8 cellular contexts compared by ENCODE assay signal in the genomic region with DNA sequence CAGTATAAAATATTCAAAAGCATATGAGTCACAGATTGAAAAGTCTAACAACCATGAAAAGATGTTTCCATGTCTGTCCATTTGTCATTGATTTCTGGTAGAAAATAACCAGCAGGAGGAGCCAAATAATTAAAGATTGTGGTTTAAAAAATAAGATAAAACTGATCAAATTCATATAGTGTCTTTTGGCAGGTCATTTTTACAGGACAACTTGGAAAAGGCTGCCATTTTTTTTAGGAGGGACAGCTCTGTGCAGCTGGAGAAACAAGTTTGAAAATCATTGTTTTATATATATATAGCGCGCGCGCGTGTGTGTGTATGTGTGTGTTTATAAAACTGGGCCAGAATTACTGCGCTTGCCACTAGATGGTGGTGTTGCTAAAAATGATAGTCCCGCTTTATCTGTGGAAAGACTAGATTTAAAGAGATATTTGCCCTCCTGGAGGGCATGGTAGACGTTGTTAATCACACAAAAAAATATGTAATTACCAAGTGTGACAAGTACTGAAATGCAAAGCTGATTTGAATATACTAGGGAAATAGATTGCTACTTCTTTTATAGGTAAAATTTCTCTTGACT. TPM values are rescaled to one million over a fixed set of nuclear protein-coding genes. Genes with fewer than 3 reads are reported as not detected.
A peak's percentile ranks its signal among the peaks of the same experiment; 100 is the strongest.
DNase-seq lines count a peak whose midpoint lies in the region; ATAC-seq and TF ChIP-seq lines count a peak whose summit lies in the region.

No MANE protein-coding gene starts in this region.

- H3K9me3 ChIP-seq in GM23248 (ENCODE audit: low read depth) (no peaks in the 10 kb centered on the region), heart right ventricle (no peaks in the 10 kb centered on the region)

- H3K27me3 ChIP-seq in GM23248 (replicated peaks; ENCODE audit: insufficient read depth) (0 out of 2 replicates have a peak, but pooled peaks cover 8% of the 10 kb centered on the region), heart right ventricle (peaks cover 0 to 28% (median 7%) of the 10 kb centered on the region in 7 donors)

- H3K4me1 ChIP-seq in GM23248 (ENCODE audit: insufficient read depth) (peaks cover 14% of the 10 kb centered on the region; the same call in 1 of the 2 replicates), heart right ventricle (peaks cover 6 to 43% (median 17%) of the 10 kb centered on the region in 9 donors)

- no peaks in the 10 kb centered on the region for H4K20me1 ChIP-seq in GM23248 (ENCODE audit: insufficient read depth)

- H2AFZ ChIP-seq in GM23248 = peak overlapping the region; percentile 98

- H3F3A ChIP-seq in GM23248 (ENCODE audit: insufficient read depth) = peaks cover 6% of the 10 kb centered on the region; the same call in 1 of the 2 replicates

- peak; percentile 53 to 90 (median 80) for TF ChIP-seq CTCF in heart right ventricle (IDR thresholded peaks at IDR 0.05)

- H3K36me3 ChIP-seq in GM23248 (ENCODE audit: low read depth) (no peaks in the 10 kb centered on the region), heart right ventricle (no peaks in the 10 kb centered on the region)

- H3K4me3 ChIP-seq in GM23248 = peak overlapping the region; percentile 85
- peak overlapping the region in 7 of 10 donors; percentile 5 to 64 (median 61) for H3K4me3 ChIP-seq in heart right ventricle

- ATAC-seq in heart right ventricle (peak in 7 of 8 donors; percentile 18 to 49 (median 31)), HG03469 (IDR thresholded peaks at IDR 0.05; ENCODE audit: unreplicated experiment) (no peak)

- peak overlapping the region; percentile 91 for H3K9ac ChIP-seq in GM23248

- 0% methylated on average over 8 of the region's 8 CpGs for WGBS in GM23248 (ENCODE audit: low coverage in 1 of 2, low lambda C conversion rate in 2 of 2, missing lambda C conversion rate in 2 of 2), 2 experiments
- WGBS in heart right ventricle, 2 donors = 0% methylated on average over 8 of the region's 8 CpGs

- peaks cover 32% of the 10 kb centered on the region for H3K79me2 ChIP-seq in GM23248 (ENCODE audit: insufficient read depth)

- DNase-seq in CMK (ENCODE audit: low read depth) (peak; percentile 68), GM23248 (peak; percentile 91), NCI-H1105 (lab: John Stamatoyannopoulos, UW) (peak; percentile 68), SKM-1 treated with dmso at 0.1 percent for 144 hours (lab: John Stamatoyannopoulos, UW; ENCODE audit: unreplicated experiment) (peak; percentile 32), heart right ventricle (peak; percentile 50 to 84), putamen (ENCODE audit: low spot score) (peak; percentile 87)
- peak; percentile 48 for DNase-seq in activated naive CD8-positive, alpha-beta T cell treated with anti-CD3 and anti-CD28 coated beads, Interleukin-2, amount 50 U/mL, for 16 hours (ENCODE audit: low read depth, low spot score)

- peak overlapping the region; percentile 22 for H3K27ac ChIP-seq in GM23248
- peak overlapping the region in 7 of 10 donors; percentile 10 to 100 (median 95) for H3K27ac ChIP-seq in heart right ventricle

- intact Hi-C loops in heart right ventricle (cut with DNase I) = loop anchor here (1.0 to 10.0 kb wide), 13 partner anchors 57 to 339 kb away; a partner anchor contains a TSS

- no peaks in the 10 kb centered on the region for H3K9me2 ChIP-seq in GM23248 (ENCODE audit: insufficient read depth)

- H3K4me2 ChIP-seq in GM23248 (ENCODE audit: unreplicated experiment) = peak overlapping the region; percentile 94

- in situ Hi-C loops in GM23248 (cut with MboI) = no loop called here

RNA-seq across cellular contexts. Expression of a gene that starts 1.3 kb away (rescaled TPM):
- total RNA-seq in GM23248 (2014; rRNA removed; shearing (Covaris generic)) = 13.0 and 14.3 TPM in 2 replicates
- 9.6 and 10.5 TPM in 2 replicates for polyA plus RNA-seq in GM23248 (2016; fragmentation: Nextera tagmentation; extraction: Ambion mirVana)
- 10 to 100 TPM in 3 of 10 donors, 1 to 10 TPM in 7; 7.4 to 12.8 (median 8.2) TPM for total RNA-seq in heart right ventricle
- polyA plus RNA-seq in heart right ventricle = 1 to 10 TPM; 4.4 to 6.0 TPM

RNA-seq across cellular contexts. Expression of a gene that starts 14.4 kb away (rescaled TPM):
- not detected in 2 replicates for total RNA-seq in GM23248 (2014; rRNA removed; shearing (Covaris generic))
- polyA plus RNA-seq in GM23248 (2016; fragmentation: Nextera tagmentation; extraction: Ambion mirVana) = not detected in 2 replicates
- total RNA-seq in heart right ventricle = 1 to 10 TPM in 1 of 10 donors, under 1 TPM in 3, not detected in 6; 0.11 to 1.1 (median 0.19) TPM
- not detected for polyA plus RNA-seq in heart right ventricle

RNA-seq across cellular contexts. Expression of a gene that starts 59.5 kb away (rescaled TPM):
- 11.2 and 35.3 TPM in 2 replicates for total RNA-seq in GM23248 (2014; rRNA removed; shearing (Covaris generic))
- 137 and 138 TPM in 2 replicates for polyA plus RNA-seq in GM23248 (2016; fragmentation: Nextera tagmentation; extraction: Ambion mirVana)
- 10 to 100 TPM; 48.2 to 68.2 (median 56.9) TPM for total RNA-seq in heart right ventricle
- 10 to 100 TPM; 67.8 to 69.3 TPM for polyA plus RNA-seq in heart right ventricle

Comparison
In these comparisons a context has a peak if more than half of its experiments do, and no peak if none do; other contexts are left out.
1. DNase-seq: peak in every context shown above with its lines; median percentile 91 in GM23248; 87 in putamen; 68 in CMK; 68 in NCI-H1105; 67 in heart right ventricle; 48 in activated naive CD8-positive, alpha-beta T cell treated with anti-CD3 and anti-CD28 coated beads, Interleukin-2, amount 50 U/mL, for 16 hours; 32 in SKM-1 treated with dmso at 0.1 percent for 144 hours.